In the genomic region with DNA sequence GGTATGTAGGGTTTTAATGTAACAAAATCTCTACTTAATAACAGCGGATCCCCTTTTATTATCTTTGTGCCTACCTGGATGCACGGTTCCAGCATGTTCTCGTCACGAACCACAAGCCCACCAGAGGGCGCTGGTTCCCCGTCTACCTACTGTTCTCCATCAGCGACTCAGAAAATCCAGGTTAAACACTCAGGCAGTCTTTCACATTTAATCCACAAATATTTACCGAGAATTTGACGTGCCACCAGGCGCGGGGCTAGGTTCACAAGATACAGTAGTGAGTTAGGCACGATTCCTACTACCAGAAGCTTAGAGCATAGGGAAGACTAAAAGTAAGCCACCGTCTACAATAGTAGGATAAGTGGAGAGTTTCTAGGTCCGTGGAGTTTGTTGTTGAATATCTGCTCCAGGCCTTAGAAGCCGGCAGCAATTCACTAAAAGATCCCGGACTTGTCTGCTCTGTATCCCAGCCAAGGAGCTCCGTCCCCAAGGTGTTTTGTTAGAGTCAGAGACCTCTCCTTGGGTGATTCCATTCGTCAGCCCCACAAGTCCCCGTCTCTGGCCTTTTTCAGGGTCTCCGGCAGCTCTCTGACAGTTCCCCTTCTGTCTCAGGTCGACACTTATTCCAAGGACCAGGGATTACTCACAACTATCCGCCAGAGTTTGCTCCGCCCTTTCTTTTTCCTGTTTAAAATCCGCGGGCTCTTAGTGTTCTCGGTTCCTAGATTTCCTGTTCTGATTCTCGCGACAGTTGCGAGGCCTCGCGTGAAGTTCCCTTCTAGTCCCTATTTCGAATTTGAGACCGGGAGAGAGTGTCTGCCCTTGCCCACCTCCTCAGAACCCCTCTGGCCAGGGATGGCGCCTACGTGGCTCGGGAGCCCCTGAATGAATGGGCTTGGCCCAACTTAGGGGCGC, we compare ENCODE assay signal across 8 cellular contexts. TPM values are rescaled to one million over a fixed set of nuclear protein-coding genes. Genes with fewer than 3 reads are reported as not detected.
DNase-seq lines count a peak whose midpoint lies in the region; ATAC-seq and TF ChIP-seq lines count a peak whose summit lies in the region.

No MANE protein-coding gene starts in this region.

- peak; percentile 92 for DNase-seq in AG20443 (ENCODE audit: low spot score)
- peak; percentile 73 for DNase-seq in NCI-H345 treated with DMSO at 0.1 percent for 48 hours (lab: John Stamatoyannopoulos, UW; ENCODE audit: unreplicated experiment)
- peak; percentile 94 for DNase-seq in activated CD4-positive, CD25-positive, alpha-beta regulatory T cell treated with anti-CD3 and anti-CD28 coated beads, Interleukin-2, amount 50 U/mL, for 72 hours
- DNase-seq in choroid plexus epithelial cell (ENCODE audit: low read depth): peak; percentile 95
- DNase-seq in left colon: peak; percentile 94 to 97
- DNase-seq in stimulated activated CD4-positive, alpha-beta T cell treated with anti-CD3 and anti-CD28 coated beads, Interleukin-1b, Interleukin-23, amount 100 ng/mL, for 4 hours (ENCODE audit: low read depth in 2 of 2): peak; percentile 89 to 93

- peak overlapping the region; percentile 92 for H3K4me3 ChIP-seq in choroid plexus epithelial cell (ENCODE audit: low read depth, low read length)

- ATAC-seq in GM19023 (IDR thresholded peaks at IDR 0.05; ENCODE audit: unreplicated experiment): peak; percentile 40
- ATAC-seq in HG03342 (IDR thresholded peaks at IDR 0.05; ENCODE audit: unreplicated experiment): peak; percentile 32
- peak; percentile 62 for ATAC-seq in left colon

- peak; percentile 92 for TF ChIP-seq CTCF in choroid plexus epithelial cell (conservative IDR thresholded peaks at IDR 0.05; ENCODE audit: low read depth, low read length)

- intact Hi-C loops in left colon (cut with DNase I, micrococcal nuclease): no loop called here

RNA-seq across cellular contexts. Expression of gene KAZALD1, which starts 1.5 kb away (rescaled TPM):
- total RNA-seq in left colon: 10 to 100 TPM; 17.7 to 21.0 TPM

RNA-seq across cellular contexts. Expression of gene SFXN3, which starts 29.3 kb away (rescaled TPM):
- 10 to 100 TPM; 14.7 to 22.0 TPM for total RNA-seq in left colon

RNA-seq across cellular contexts. Expression of gene PDZD7, which starts 29.4 kb away (rescaled TPM):
- under 1 TPM; 0.21 to 0.78 TPM for total RNA-seq in left colon

Comparison
In these comparisons a context has a peak if more than half of its experiments do, and no peak if none do; other contexts are left out.
1. Peak in every context shown above with its lines: DNase-seq, ATAC-seq and H3K4me3 ChIP-seq.